ENCODE assay signal across 7 cellular contexts in the genomic region with DNA sequence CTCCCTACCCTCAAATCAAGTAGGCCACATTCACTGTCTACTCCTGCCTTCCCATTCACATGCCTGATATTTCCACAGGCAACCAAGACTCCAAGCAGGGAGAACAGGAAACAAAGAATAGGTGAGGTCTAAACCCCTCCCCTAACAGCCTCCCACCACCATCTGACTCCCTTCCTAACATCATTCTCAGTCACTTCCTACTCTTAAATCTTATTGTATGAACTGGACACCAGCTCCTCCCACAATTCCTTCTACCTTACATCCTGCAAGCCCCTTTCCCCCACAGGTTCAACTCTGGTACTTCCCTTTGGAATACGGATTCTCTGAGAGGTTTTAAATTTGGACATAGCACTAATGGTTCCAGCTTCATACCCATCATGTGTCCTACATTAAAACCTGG. TPM values are rescaled to one million over a fixed set of nuclear protein-coding genes. Genes with fewer than 3 reads are reported as not detected.
DNase-seq lines count a peak whose midpoint lies in the region; ATAC-seq and TF ChIP-seq lines count a peak whose summit lies in the region.
"Had no signal": no experiment of that assay in that cellular context is flagged by ENCODE, and none has a peak within 500 bp of the region (broad histone marks: within the 10 kb centered on the region; RNA-seq: fewer than 3 reads in every experiment).

No MANE protein-coding gene starts in this region.

- peak overlapping the region; percentile 92 for H3K4me3 Mint-ChIP-seq in activated naive CD8-positive, alpha-beta T cell
- H3K4me3 Mint-ChIP-seq in neural crest cell: peak overlapping the region; percentile 94

- DNase-seq in NCI-H510A treated with DMSO at 0.1 percent for 48 hours (lab: John Stamatoyannopoulos, UW) (peak; percentile 20), NCI-H510A (lab: John Stamatoyannopoulos, UW) (no peak), neural crest cell (ENCODE audit: low read depth, low spot score) (no peak)
- DNase-seq: MV-4-11 had no signal

- H3K9me3 Mint-ChIP-seq in activated naive CD8-positive, alpha-beta T cell (ENCODE audit: low read depth): no peaks in the 10 kb centered on the region
- H3K9me3 Mint-ChIP-seq in neural crest cell: no peaks in the 10 kb centered on the region

- peak overlapping the region; percentile 78 for H3K27ac Mint-ChIP-seq in activated naive CD8-positive, alpha-beta T cell
- H3K27ac Mint-ChIP-seq in neural crest cell (ENCODE audit: unreplicated experiment): peak overlapping the region; percentile 31

- H3K36me3 Mint-ChIP-seq in activated naive CD8-positive, alpha-beta T cell: peaks cover 3% of the 10 kb centered on the region
- peaks cover 5% of the 10 kb centered on the region for H3K36me3 Mint-ChIP-seq in neural crest cell (ENCODE audit: low read depth)

- no peaks in the 10 kb centered on the region for H3K27me3 Mint-ChIP-seq in activated naive CD8-positive, alpha-beta T cell
- H3K27me3 Mint-ChIP-seq in neural crest cell (ENCODE audit: low read depth): no peaks in the 10 kb centered on the region

- no peak for ATAC-seq in GM21528 (IDR thresholded peaks at IDR 0.05; ENCODE audit: low FRiP score, unreplicated experiment)
- no peak for ATAC-seq in GM21825 (IDR thresholded peaks at IDR 0.05; ENCODE audit: unreplicated experiment)

- H3K4me1 Mint-ChIP-seq in activated naive CD8-positive, alpha-beta T cell (ENCODE audit: low read depth): peaks cover 35% of the 10 kb centered on the region
- peaks cover 21% of the 10 kb centered on the region for H3K4me1 Mint-ChIP-seq in neural crest cell

- TF ChIP-seq CTCF in neural crest cell (conservative IDR thresholded peaks at IDR 0.05): no peak

RNA-seq across cellular contexts. Expression of gene C6orf136, which starts 0.9 kb away (rescaled TPM):
- 15.4 and 17.4 TPM in 2 replicates for total RNA-seq in neural crest cell

RNA-seq across cellular contexts. Expression of gene ATAT1, which starts 19.3 kb away (rescaled TPM):
- 58.2 and 62.3 TPM in 2 replicates for total RNA-seq in neural crest cell

RNA-seq across cellular contexts. Expression of gene DHX16, which starts 26.8 kb away (rescaled TPM):
- 30.3 and 31.3 TPM in 2 replicates for total RNA-seq in neural crest cell

RNA-seq across cellular contexts. Expression of gene MRPS18B, which starts 28.3 kb away (rescaled TPM):
- 36.7 and 39.3 TPM in 2 replicates for total RNA-seq in neural crest cell

RNA-seq across cellular contexts. Expression of gene PPP1R10, which starts 28.9 kb away (rescaled TPM):
- total RNA-seq in neural crest cell: 138 and 145 TPM in 2 replicates
